ENCODE assay signal across 11 cellular contexts in the genomic region with DNA sequence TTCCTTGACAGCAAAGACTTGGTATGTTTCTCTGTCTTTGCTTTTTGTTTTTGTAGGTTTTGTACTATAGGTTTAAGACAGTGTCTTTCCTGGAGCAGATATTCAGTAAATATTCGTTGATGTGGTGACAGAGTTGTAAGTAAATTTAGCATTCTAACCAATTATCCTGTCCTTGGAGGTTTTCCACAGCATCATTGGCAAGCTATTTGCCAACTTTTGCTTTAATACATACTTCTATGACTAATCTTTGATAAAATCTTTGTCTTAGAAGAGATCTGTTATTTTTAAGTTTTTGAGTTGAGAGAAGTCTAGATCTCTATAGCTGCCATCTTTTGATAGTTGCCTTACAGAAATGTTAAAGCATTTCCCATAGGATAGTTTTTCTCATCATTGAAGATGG. TPM values are rescaled to one million over a fixed set of nuclear protein-coding genes. Genes with fewer than 3 reads are reported as not detected.
DNase-seq lines count a peak whose midpoint lies in the region; ATAC-seq and TF ChIP-seq lines count a peak whose summit lies in the region.
"Had no signal": no experiment of that assay in that cellular context is flagged by ENCODE, and none has a peak within 500 bp of the region (broad histone marks: within the 10 kb centered on the region; RNA-seq: fewer than 3 reads in every experiment).

No MANE protein-coding gene starts in this region.

- H3K36me3 Mint-ChIP-seq in natural killer cell: no peaks in the 10 kb centered on the region
- H3K36me3 Mint-ChIP-seq in effector memory CD8-positive, alpha-beta T cell (ENCODE audit: insufficient read depth): peaks cover 8% of the 10 kb centered on the region

- peaks cover 0 to 3% (median 1%) of the 10 kb centered on the region in 11 experiments; a peak in 12 of 22 replicates for H3K36me3 ChIP-seq in BLaER1 treated with 17β-estradiol and CSF1 and Interleukin-3, amounts not matched to agents 10 nM and 100 nM
- H3K36me3 ChIP-seq in osteoblast (ENCODE audit: insufficient read depth, low read length): no peaks in the 10 kb centered on the region

- H3K4me3 ChIP-seq in BLaER1 treated with 17β-estradiol and CSF1 and Interleukin-3, amounts not matched to agents 10 nM and 100 nM: no peak overlapping the region
- H3K4me3 ChIP-seq in LNCaP clone FGC (ENCODE audit: low read depth, low read length): peak overlapping the region; percentile 75
- H3K4me3 ChIP-seq in coronary artery: peak overlapping the region; percentile 29
- peak overlapping the region; percentile 26 for H3K4me3 ChIP-seq in osteoblast (ENCODE audit: insufficient read depth, low read length)

- H3K27ac ChIP-seq in BLaER1 treated with 17β-estradiol and CSF1 and Interleukin-3, amounts not matched to agents 10 nM and 100 nM: no peak overlapping the region
- H3K27ac ChIP-seq in coronary artery: peak overlapping the region; percentile 47 to 99
- peak overlapping the region; percentile 98 for H3K27ac ChIP-seq in osteoblast (ENCODE audit: low read depth, low read length)

- peaks cover 87% of the 10 kb centered on the region for H3K79me2 ChIP-seq in osteoblast (ENCODE audit: insufficient read depth, low read length)

- no peak overlapping the region for H2AFZ ChIP-seq in osteoblast (ENCODE audit: low read length)

- peaks cover 39 to 80% (median 77%) of the 10 kb centered on the region in 11 experiments; a peak in 21 of 22 replicates for H4K20me1 ChIP-seq in BLaER1 treated with 17β-estradiol and CSF1 and Interleukin-3, amounts not matched to agents 10 nM and 100 nM
- H4K20me1 ChIP-seq in osteoblast (ENCODE audit: insufficient read depth, low read length): peaks cover 72% of the 10 kb centered on the region

- H3K9me3 ChIP-seq in BLaER1 treated with 17β-estradiol and CSF1 and Interleukin-3, amounts not matched to agents 10 nM and 100 nM (replicated peaks in 1 of 11): peaks cover 0 to 4% (median 2%) of the 10 kb centered on the region in 11 experiments; a peak in 15 of 22 replicates
- H3K9me3 ChIP-seq in osteoblast (ENCODE audit: low read depth, low read length): no peaks in the 10 kb centered on the region

- no peak for ATAC-seq in natural killer cell
- no peak for ATAC-seq in effector memory CD8-positive, alpha-beta T cell (replicated peaks)
- ATAC-seq: Panc1 had no signal

- H3K27me3 ChIP-seq in BLaER1 treated with 17β-estradiol and CSF1 and Interleukin-3, amounts not matched to agents 10 nM and 100 nM: no peaks in the 10 kb centered on the region
- H3K27me3 ChIP-seq in osteoblast (ENCODE audit: insufficient read depth, low read length): no peaks in the 10 kb centered on the region

- H3K4me2 ChIP-seq in BLaER1 treated with 17β-estradiol and CSF1 and Interleukin-3, amounts not matched to agents 10 nM and 100 nM: peak overlapping the region; percentile 72 to 96 (median 87); a peak in 16 of 22 replicates
- peak overlapping the region; percentile 47 for H3K4me2 ChIP-seq in osteoblast (ENCODE audit: insufficient read depth, low read length)

- no peak overlapping the region for H3K4me3 Mint-ChIP-seq in natural killer cell
- H3K4me3 Mint-ChIP-seq in effector memory CD8-positive, alpha-beta T cell: no peak overlapping the region

- no peak for TF ChIP-seq CTCF in LNCaP clone FGC (IDR thresholded peaks at IDR 0.05; ENCODE audit: control insufficient read depth, extremely low read depth, insufficient read depth)
- TF ChIP-seq CTCF in coronary artery (IDR thresholded peaks at IDR 0.05): no peak
- TF ChIP-seq CTCF in osteoblast (IDR thresholded peaks at IDR 0.05; ENCODE audit: extremely low read depth, low read depth, low read length): no peak
- no peak for TF ChIP-seq CTCF in natural killer cell (IDR thresholded peaks at IDR 0.05)

- no peaks in the 10 kb centered on the region for H3K27me3 Mint-ChIP-seq in natural killer cell (ENCODE audit: low read depth in 2 of 2)
- H3K27me3 Mint-ChIP-seq in effector memory CD8-positive, alpha-beta T cell: no peaks in the 10 kb centered on the region

- peaks cover 22 to 49% (median 29%) of the 10 kb centered on the region in 10 experiments for H3K4me1 ChIP-seq in BLaER1 treated with 17β-estradiol and CSF1 and Interleukin-3, amounts not matched to agents 10 nM and 100 nM
- peaks cover 44% of the 10 kb centered on the region for H3K4me1 ChIP-seq in osteoblast (ENCODE audit: insufficient read depth, low read length)

- no peak overlapping the region for H3K27ac Mint-ChIP-seq in natural killer cell
- no peak overlapping the region for H3K27ac Mint-ChIP-seq in effector memory CD8-positive, alpha-beta T cell

- DNase-seq in LNCaP clone FGC (ENCODE audit: low read depth) (no peak), coronary artery (ENCODE audit: low spot score) (no peak), osteoblast (ENCODE audit: insufficient read length, low spot score, missing footprints) (no peak), natural killer cell (no peak), NCI-H1436 (lab: John Stamatoyannopoulos, UW) (no peak), NCI-H748 (lab: John Stamatoyannopoulos, UW; ENCODE audit: unreplicated experiment) (no peak)
- DNase-seq in effector memory CD8-positive, alpha-beta T cell: no peak
- DNase-seq: NCI-H187 treated with DMSO at 0.1 percent for 48 hours; stimulated activated CD4-positive, alpha-beta T cell treated with anti-CD3 and anti-CD28 coated beads, Interleukin-12 subunit alpha, Interleukin-12 subunit beta, amount 100 ng/mL, for 4 hours had no signal

- peaks cover 17 to 38% of the 10 kb centered on the region in 2 donors for H3K4me1 Mint-ChIP-seq in natural killer cell
- peaks cover 35 to 51% of the 10 kb centered on the region in 2 donors for H3K4me1 Mint-ChIP-seq in effector memory CD8-positive, alpha-beta T cell (ENCODE audit: low read depth in 2 of 2)

- H3K9ac ChIP-seq in BLaER1 treated with 17β-estradiol and CSF1 and Interleukin-3, amounts not matched to agents 10 nM and 100 nM: no peak overlapping the region

- H3K9me3 Mint-ChIP-seq in natural killer cell: no peaks in the 10 kb centered on the region
- no peaks in the 10 kb centered on the region for H3K9me3 Mint-ChIP-seq in effector memory CD8-positive, alpha-beta T cell

- intact Hi-C loops in natural killer cell (cut with micrococcal nuclease): no loop called here

RNA-seq across cellular contexts. Expression of a gene that starts 3.8 kb away (rescaled TPM):
- total RNA-seq in osteoblast (64.8 and 72.7 TPM in 2 replicates), natural killer cell (100 to 1,000 TPM; 102 to 108 (median 107) TPM)

Comparison
In these comparisons a context has a peak if more than half of its experiments do, and no peak if none do; other contexts are left out.
1. H3K27ac ChIP-seq: peak in coronary artery (2 of 2) and osteoblast (single experiment); none in BLaER1 treated with 17β-estradiol and CSF1 and Interleukin-3, amounts not matched to agents 10 nM and 100 nM (0 of 11).
2. H3K4me3 ChIP-seq: peak in LNCaP clone FGC (single experiment), coronary artery (single experiment) and osteoblast (single experiment); none in BLaER1 treated with 17β-estradiol and CSF1 and Interleukin-3, amounts not matched to agents 10 nM and 100 nM (0 of 10).